In genomic region chr3:193828477-193828876, GRCh38 we compare ENCODE assay signal across 1 cellular context.
TF ChIP-seq lines count a peak whose summit lies in the region.

No MANE protein-coding gene starts in this region.

TF ChIP-seq in H1, 55 proteins besides CTCF, POLR2A, EP300 and RAD21 (continued from another document):
- TF ChIP-seq CHD7 (IDR thresholded peaks at IDR 0.05; ENCODE audit: insufficient replicate concordance, low read length) = no peak
- no peak for TF ChIP-seq RBBP5 (IDR thresholded peaks at IDR 0.05; ENCODE audit: borderline replicate concordance, low read depth, low read length)
- no peak for TF ChIP-seq SRF (IDR thresholded peaks at IDR 0.05; ENCODE audit: low read depth, low read length)
- TF ChIP-seq, protein P1, sequence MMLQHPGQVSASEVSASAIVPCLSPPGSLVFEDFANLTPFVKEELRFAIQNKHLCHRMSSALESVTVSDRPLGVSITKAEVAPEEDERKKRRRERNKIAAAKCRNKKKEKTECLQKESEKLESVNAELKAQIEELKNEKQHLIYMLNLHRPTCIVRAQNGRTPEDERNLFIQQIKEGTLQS (IDR thresholded peaks at IDR 0.05; ENCODE audit: insufficient read depth, low read depth, low read length) = no peak
- no peak for TF ChIP-seq HDAC2 (IDR thresholded peaks at IDR 0.05; ENCODE audit: borderline replicate concordance in 1 of 2, low read depth in 2 of 2, low read length in 2 of 2)
- TF ChIP-seq CBX5 (IDR thresholded peaks at IDR 0.05; ENCODE audit: low read depth, low read length) = no peak
- no peak for TF ChIP-seq GABPA (IDR thresholded peaks at IDR 0.05; ENCODE audit: borderline replicate concordance, insufficient read depth, low read length)
- TF ChIP-seq SIX5 (IDR thresholded peaks at IDR 0.05; ENCODE audit: low read depth, low read length) = no peak
- no peak for TF ChIP-seq CHD2 (IDR thresholded peaks at IDR 0.05; ENCODE audit: low read length)
- TF ChIP-seq SP1 (IDR thresholded peaks at IDR 0.05; ENCODE audit: low read depth, low read length) = no peak
- no peak for TF ChIP-seq CTBP2 (IDR thresholded peaks at IDR 0.05; ENCODE audit: borderline replicate concordance, insufficient read depth, insufficient read length, low read length)
- TF ChIP-seq EZH2 (IDR thresholded peaks at IDR 0.05; ENCODE audit: low read depth, low read length, severe bottlenecking) = no peak
- no peak for TF ChIP-seq BRCA1 (IDR thresholded peaks at IDR 0.05; ENCODE audit: low read depth, low read length)
- no peak for TF ChIP-seq CBX8 (IDR thresholded peaks at IDR 0.05; ENCODE audit: borderline replicate concordance, low read depth, low read length)
- no peak for TF ChIP-seq NANOG (IDR thresholded peaks at IDR 0.05; ENCODE audit: insufficient read depth, low read depth, low read length, poor library complexity, severe bottlenecking)
